In the genomic region with DNA sequence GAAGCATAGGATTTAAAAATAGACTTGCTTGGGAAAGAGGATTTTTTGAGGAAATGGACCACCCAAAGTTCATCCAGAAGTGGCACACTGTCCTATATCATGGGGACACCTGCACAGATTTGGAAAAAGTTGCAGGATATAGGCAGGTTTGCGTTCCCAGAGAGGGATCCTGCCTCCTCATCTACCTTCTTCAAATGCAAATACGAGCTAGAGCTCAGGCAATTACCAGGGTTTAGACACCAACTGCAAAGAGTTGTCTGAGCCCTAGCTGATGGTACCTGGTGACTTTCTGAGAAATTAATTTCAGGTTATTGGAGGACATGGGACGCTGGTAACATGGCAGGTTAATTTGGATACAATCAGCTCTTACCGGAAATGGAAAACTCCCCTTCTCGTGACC, we compare ENCODE assay signal across 37 cellular contexts.
"Had no signal": no experiment of that assay in that cellular context is flagged by ENCODE, and none has a peak within 500 bp of the region (broad histone marks: within the 10 kb centered on the region; RNA-seq: fewer than 3 reads in every experiment).

No MANE protein-coding gene starts in this region.

- H3K9me3 Mint-ChIP-seq: activated naive CD4-positive, alpha-beta T cell treated with anti-CD3 and anti-CD28 coated beads for 36 hours; activated naive CD4-positive, alpha-beta T cell treated with anti-CD3 and anti-CD28 coated beads, Interleukin-2, amount 10 ng/mL, durations not matched to agents 7 days and 5 days; activated naive CD4-positive, alpha-beta T cell treated with anti-CD3 and anti-CD28 coated beads, Interleukin-2, amount 50 U/mL, for 72 hours; activated naive CD8-positive, alpha-beta T cell treated with anti-CD3 and anti-CD28 coated beads for 36 hours; activated naive CD8-positive, alpha-beta T cell treated with anti-CD3 and anti-CD28 coated beads, Interleukin-2, amount 10 ng/mL, durations not matched to agents 7 days and 5 days; activated naive CD8-positive, alpha-beta T cell treated with anti-CD3 and anti-CD28 coated beads, Interleukin-2, amount 50 U/mL, for 24 hours; activated T-cell treated with anti-CD3 and anti-CD28 coated beads, Interleukin-2, amount 50 U/mL, for 24 hours; activated T-cell treated with anti-CD3 and anti-CD28 coated beads, Interleukin-2, amount 50 U/mL, for 4 hours; activated T-cell treated with anti-CD3 and anti-CD28 coated beads, Interleukin-2, amount 50 U/mL, for 72 hours; activated T-helper 17 cell treated with anti-CD3 and anti-CD28 coated beads, Interleukin-2, amount 50 U/mL, for 72 hours; activated T-helper 2 cell treated with anti-CD3 and anti-CD28 coated beads, Interferon-gamma antibody, Interleukin-2, Interleukin-4, amounts not matched to agents 10 μg/mL and 5 μg/mL and 100 μg/mL, durations not matched to agents 14 hours and 24 hours and 36 hours; brain had no signal

- ATAC-seq: activated naive CD4-positive, alpha-beta T cell treated with anti-CD3 and anti-CD28 coated beads, Interleukin-2, amount 50 U/mL, for 72 hours; activated naive CD8-positive, alpha-beta T cell treated with anti-CD3 and anti-CD28 coated beads, Interleukin-2, amount 50 U/mL, for 24 hours; activated T-cell treated with anti-CD3 and anti-CD28 coated beads, Interleukin-2, amount 50 U/mL, for 4 hours; activated T-cell treated with anti-CD3 and anti-CD28 coated beads, Interleukin-2, amount 50 U/mL, for 72 hours; activated T-helper 17 cell treated with anti-CD3 and anti-CD28 coated beads, Interleukin-2, amount 50 U/mL, for 72 hours; body of pancreas had no signal

- H3K4me3 Mint-ChIP-seq: activated naive CD4-positive, alpha-beta T cell treated with anti-CD3 and anti-CD28 coated beads for 36 hours; activated naive CD4-positive, alpha-beta T cell treated with anti-CD3 and anti-CD28 coated beads, Interleukin-2, amount 10 ng/mL, durations not matched to agents 7 days and 5 days; activated naive CD4-positive, alpha-beta T cell treated with anti-CD3 and anti-CD28 coated beads, Interleukin-2, amount 50 U/mL, for 24 hours; activated naive CD8-positive, alpha-beta T cell; activated naive CD8-positive, alpha-beta T cell treated with anti-CD3 and anti-CD28 coated beads for 36 hours; activated naive CD8-positive, alpha-beta T cell treated with anti-CD3 and anti-CD28 coated beads, Interleukin-2, amount 10 ng/mL, durations not matched to agents 7 days and 5 days; activated naive CD8-positive, alpha-beta T cell treated with anti-CD3 and anti-CD28 coated beads, Interleukin-2, amount 50 U/mL, for 24 hours; activated T-cell treated with anti-CD3 and anti-CD28 coated beads, Interleukin-2, amount 50 U/mL, for 24 hours; activated T-cell treated with anti-CD3 and anti-CD28 coated beads, Interleukin-2, amount 50 U/mL, for 4 hours; activated T-cell treated with anti-CD3 and anti-CD28 coated beads, Interleukin-2, amount 50 U/mL, for 72 hours; activated T-helper 17 cell treated with anti-CD3 and anti-CD28 coated beads, Interleukin-2, amount 50 U/mL, for 72 hours; brain; central memory CD8-positive, alpha-beta T cell had no signal

- H3K36me3 Mint-ChIP-seq: activated naive CD4-positive, alpha-beta T cell treated with anti-CD3 and anti-CD28 coated beads, Interleukin-2, amount 10 ng/mL, durations not matched to agents 7 days and 5 days; activated naive CD4-positive, alpha-beta T cell treated with anti-CD3 and anti-CD28 coated beads, Interleukin-2, amount 50 U/mL, for 24 hours; activated naive CD4-positive, alpha-beta T cell treated with anti-CD3 and anti-CD28 coated beads, Interleukin-2, amount 50 U/mL, for 72 hours; activated naive CD8-positive, alpha-beta T cell; activated naive CD8-positive, alpha-beta T cell treated with anti-CD3 and anti-CD28 coated beads for 36 hours; activated naive CD8-positive, alpha-beta T cell treated with anti-CD3 and anti-CD28 coated beads, Interleukin-2, amount 10 ng/mL, durations not matched to agents 7 days and 5 days; brain had no signal

- H3K27me3 ChIP-seq: adrenal gland, ascending aorta, body of pancreas, brain microvascular endothelial cell, breast epithelium, cardiac muscle cell had no signal

- H3K4me3 ChIP-seq: adrenal gland, ascending aorta, body of pancreas, breast epithelium, cardiac muscle cell had no signal

- H3K27ac Mint-ChIP-seq: activated naive CD4-positive, alpha-beta T cell treated with anti-CD3 and anti-CD28 coated beads for 36 hours; activated naive CD4-positive, alpha-beta T cell treated with anti-CD3 and anti-CD28 coated beads, Interleukin-2, amount 10 ng/mL, durations not matched to agents 7 days and 5 days; activated naive CD4-positive, alpha-beta T cell treated with anti-CD3 and anti-CD28 coated beads, Interleukin-2, amount 50 U/mL, for 24 hours; activated naive CD4-positive, alpha-beta T cell treated with anti-CD3 and anti-CD28 coated beads, Interleukin-2, amount 50 U/mL, for 72 hours; activated naive CD8-positive, alpha-beta T cell; activated naive CD8-positive, alpha-beta T cell treated with anti-CD3 and anti-CD28 coated beads for 36 hours; activated naive CD8-positive, alpha-beta T cell treated with anti-CD3 and anti-CD28 coated beads, Interleukin-2, amount 10 ng/mL, durations not matched to agents 7 days and 5 days; activated naive CD8-positive, alpha-beta T cell treated with anti-CD3 and anti-CD28 coated beads, Interleukin-2, amount 50 U/mL, for 24 hours; activated T-cell treated with anti-CD3 and anti-CD28 coated beads, Interleukin-2, amount 50 U/mL, for 24 hours; activated T-cell treated with anti-CD3 and anti-CD28 coated beads, Interleukin-2, amount 50 U/mL, for 72 hours; activated T-helper 17 cell treated with anti-CD3 and anti-CD28 coated beads, Interleukin-2, amount 50 U/mL, for 72 hours; activated T-helper 2 cell treated with anti-CD3 and anti-CD28 coated beads, Interferon-gamma antibody, Interleukin-2, Interleukin-4, amounts not matched to agents 10 μg/mL and 5 μg/mL and 100 μg/mL, durations not matched to agents 14 hours and 24 hours and 36 hours; brain had no signal

- H3K27me3 Mint-ChIP-seq: activated naive CD4-positive, alpha-beta T cell treated with anti-CD3 and anti-CD28 coated beads, Interleukin-2, amount 10 ng/mL, durations not matched to agents 7 days and 5 days; activated naive CD8-positive, alpha-beta T cell treated with anti-CD3 and anti-CD28 coated beads for 36 hours; activated naive CD8-positive, alpha-beta T cell treated with anti-CD3 and anti-CD28 coated beads, Interleukin-2, amount 10 ng/mL, durations not matched to agents 7 days and 5 days; activated T-cell treated with anti-CD3 and anti-CD28 coated beads, Interleukin-2, amount 50 U/mL, for 24 hours; activated T-helper 17 cell treated with anti-CD3 and anti-CD28 coated beads, Interleukin-2, amount 50 U/mL, for 72 hours; central memory CD8-positive, alpha-beta T cell had no signal

- H3K4me1 Mint-ChIP-seq: activated naive CD4-positive, alpha-beta T cell treated with anti-CD3 and anti-CD28 coated beads, Interleukin-2, amount 10 ng/mL, durations not matched to agents 7 days and 5 days; activated naive CD8-positive, alpha-beta T cell treated with anti-CD3 and anti-CD28 coated beads for 36 hours; activated naive CD8-positive, alpha-beta T cell treated with anti-CD3 and anti-CD28 coated beads, Interleukin-2, amount 10 ng/mL, durations not matched to agents 7 days and 5 days; activated naive CD8-positive, alpha-beta T cell treated with anti-CD3 and anti-CD28 coated beads, Interleukin-2, amount 50 U/mL, for 24 hours; activated T-helper 17 cell treated with anti-CD3 and anti-CD28 coated beads, Interleukin-2, amount 50 U/mL, for 72 hours; central memory CD8-positive, alpha-beta T cell had no signal

- DNase-seq: activated effector memory CD4-positive, alpha-beta T cell treated with anti-CD3 and anti-CD28 coated beads, Interleukin-2, amount 50 U/mL, for 16 hours; activated effector memory CD4-positive, alpha-beta T cell treated with Interleukin-2 at 50 U/mL for 16 hours; activated gamma-delta T cell; activated gamma-delta T cell treated with Interleukin-2 at 50 U/mL for 16 hours; activated naive CD4-positive, alpha-beta T cell; activated naive CD4-positive, alpha-beta T cell treated with anti-CD3 and anti-CD28 coated beads for 36 hours; activated naive CD4-positive, alpha-beta T cell treated with anti-CD3 and anti-CD28 coated beads, Interleukin-2, amount 10 ng/mL, durations not matched to agents 7 days and 5 days; activated naive CD4-positive, alpha-beta T cell treated with anti-CD3 and anti-CD28 coated beads, Interleukin-2, amount 50 U/mL, for 16 hours; activated naive CD4-positive, alpha-beta T cell treated with Interleukin-2 at 50 U/mL for 16 hours; activated naive CD8-positive, alpha-beta T cell treated with anti-CD3 and anti-CD28 coated beads for 36 hours; activated naive CD8-positive, alpha-beta T cell treated with anti-CD3 and anti-CD28 coated beads, Interleukin-2, amount 10 ng/mL, durations not matched to agents 7 days and 5 days; activated naive CD8-positive, alpha-beta T cell treated with anti-CD3 and anti-CD28 coated beads, Interleukin-2, amount 50 U/mL, for 24 hours; activated T-cell treated with anti-CD3 and anti-CD28 coated beads, Interleukin-2, amount 50 U/mL, for 1 hour; activated T-cell treated with anti-CD3 and anti-CD28 coated beads, Interleukin-2, amount 50 U/mL, for 24 hours; activated T-cell treated with anti-CD3 and anti-CD28 coated beads, Interleukin-2, amount 50 U/mL, for 4 hours; activated T-cell treated with anti-CD3 and anti-CD28 coated beads, Interleukin-2, amount 50 U/mL, for 48 hours; activated T-cell treated with anti-CD3 and anti-CD28 coated beads, Interleukin-2, amount 50 U/mL, for 72 hours; adrenal gland; amniotic stem cell; amygdala; anterior cingulate cortex; aorta; body of pancreas; brain microvascular endothelial cell; caudate nucleus; central memory CD4-positive, alpha-beta T cell; cerebellar nuclear complex had no signal

- H3K36me3 ChIP-seq: adrenal gland, ascending aorta, brain microvascular endothelial cell, breast epithelium, cardiac muscle cell had no signal

- H3K27ac ChIP-seq: adrenal gland, ascending aorta, body of pancreas, brain microvascular endothelial cell, breast epithelium, cardiac muscle cell had no signal

- H3K4me1 ChIP-seq: adrenal gland, ascending aorta, body of pancreas, breast epithelium had no signal

- H3K9me3 ChIP-seq: adrenal gland, ascending aorta, body of pancreas, breast epithelium had no signal
